8 cellular contexts compared by ENCODE assay signal in genomic region chr20:53750827-53751393, GRCh38.
A peak's percentile ranks its signal among the peaks of the same experiment; 100 is the strongest.
DNase-seq lines count a peak whose midpoint lies in the region; ATAC-seq lines count a peak whose summit lies in the region.

No MANE protein-coding gene starts in this region.

- in situ Hi-C loops in G401 (cut with HindIII; ENCODE audit: low sequenced_read_pairs), result loop anchor here (5.0 to 10.0 kb wide), 2 partner anchors 94 to 166 kb away; no protein-coding TSS in a partner anchor

- ATAC-seq in GM21619 (IDR thresholded peaks at IDR 0.05; ENCODE audit: unreplicated experiment) (peak; percentile 40), HG02763 (IDR thresholded peaks at IDR 0.05; ENCODE audit: unreplicated experiment) (no peak)
- peak; percentile 40 for ATAC-seq in stimulated activated naive CD8-positive, alpha-beta T cell treated with anti-CD3 and anti-CD28 coated beads, Interleukin-15, Interleukin-2, amounts not matched to agents 100 U/mL and 50 U/mL, for 24 hours

- DNase-seq in EL, result peak; percentile 68
- peak; percentile 58 for DNase-seq in LHCN-M2 (ENCODE audit: low read depth)
- peak; percentile 12 for DNase-seq in activated gamma-delta T cell treated with anti-CD3 and anti-CD28 coated beads, Interleukin-2, amount 50 U/mL, for 16 hours (ENCODE audit: low read depth)
- peak; percentile 77 for DNase-seq in iris pigment epithelial cell (ENCODE audit: low read depth)
- peak; percentile 46 for DNase-seq in stimulated activated naive CD8-positive, alpha-beta T cell treated with anti-CD3 and anti-CD28 coated beads, Interleukin-15, Interleukin-2, amounts not matched to agents 100 U/mL and 50 U/mL, for 24 hours
- no peak for DNase-seq in G401 (ENCODE audit: low spot score)
